15 cellular contexts compared by ENCODE assay signal in the genomic region with DNA sequence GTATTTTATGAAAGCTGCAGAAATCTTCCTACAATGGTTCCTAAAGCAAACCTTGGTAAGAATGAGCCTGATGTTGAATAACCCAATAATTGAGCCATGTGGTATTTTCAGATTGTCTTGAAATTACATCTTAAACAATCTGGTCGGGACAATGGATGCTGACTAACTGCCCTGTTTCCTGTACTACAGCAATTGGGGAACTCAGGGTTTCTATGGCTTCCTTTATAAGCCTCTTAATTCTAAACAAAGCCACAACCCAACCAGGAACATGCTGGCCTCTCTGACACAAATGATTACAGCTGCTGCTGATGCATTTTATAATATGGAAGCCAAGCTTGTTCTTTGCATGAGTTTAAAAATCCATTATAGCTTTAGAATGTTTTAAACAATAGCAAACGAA. TPM values are rescaled to one million over a fixed set of nuclear protein-coding genes. Genes with fewer than 3 reads are reported as not detected.
DNase-seq lines count a peak whose midpoint lies in the region; ATAC-seq and TF ChIP-seq lines count a peak whose summit lies in the region.
"Had no signal": no experiment of that assay in that cellular context is flagged by ENCODE, and none has a peak within 500 bp of the region (broad histone marks: within the 10 kb centered on the region; RNA-seq: fewer than 3 reads in every experiment).

No MANE protein-coding gene starts in this region.

- TF ChIP-seq CTCF in gastrocnemius medialis (IDR thresholded peaks at IDR 0.05 in 4 of 5, conservative IDR thresholded peaks at IDR 0.05 in 1 of 5) = no peak

- DNase-seq in NCI-H748 (lab: John Stamatoyannopoulos, UW; ENCODE audit: unreplicated experiment) = peak; percentile 23
- DNase-seq in NCI-H748 treated with DMSO at 0.1 percent for 48 hours (lab: John Stamatoyannopoulos, UW) = no peak
- DNase-seq in NCI-H2081 treated with DMSO at 0.1 percent for 48 hours (lab: John Stamatoyannopoulos, UW) = peak; percentile 13
- peak; percentile 20 for DNase-seq in astrocyte of the hippocampus (ENCODE audit: low read depth, low spot score)
- DNase-seq in gastrocnemius medialis = no peak
- no peak for DNase-seq in retina
- no peak for DNase-seq in OCI-M2 (lab: John Stamatoyannopoulos, UW; ENCODE audit: unreplicated experiment)
- DNase-seq: 8988T; activated CD4-positive, alpha-beta T cell treated with anti-CD3 and anti-CD28 coated beads, Interleukin-2, amount 50 U/mL, for 1 hour; DMS79; hippocampal formation; NCI-H2171 treated with DMSO at 0.1 percent for 48 hours; stimulated activated naive CD4-positive, alpha-beta T cell had no signal

- peak overlapping the region in 3 of 4 donors; percentile 79 to 91 (median 85) for H3K27ac ChIP-seq in gastrocnemius medialis
- H3K27ac ChIP-seq: SJSA1 had no signal

- intact Hi-C loops in gastrocnemius medialis (cut with DNase I; ENCODE audit: low total_unique reads) = loop anchor here (2.0 kb wide), 1 partner anchor 17 kb away; no protein-coding TSS in a partner anchor

- no peaks in the 10 kb centered on the region for H3K27me3 ChIP-seq in gastrocnemius medialis
- H3K27me3 ChIP-seq: SJSA1 had no signal

- no peak for ATAC-seq in gastrocnemius medialis
- ATAC-seq in HG03520 (IDR thresholded peaks at IDR 0.05; ENCODE audit: unreplicated experiment) = no peak

- H3K4me1 ChIP-seq in gastrocnemius medialis = peaks cover 36 to 39% of the 10 kb centered on the region in 2 donors

- H3K9me3 ChIP-seq in gastrocnemius medialis = no peaks in the 10 kb centered on the region
- H3K9me3 ChIP-seq: SJSA1 had no signal

- H3K4me3 ChIP-seq in gastrocnemius medialis = no peak overlapping the region
- H3K4me3 ChIP-seq: SJSA1 had no signal

- no peaks in the 10 kb centered on the region for H3K36me3 ChIP-seq in gastrocnemius medialis
- H3K36me3 ChIP-seq: SJSA1 had no signal

- in situ Hi-C loops in gastrocnemius medialis (cut with MboI; ENCODE audit: low sequenced_read_pairs in 4 of 4) = no loop called here

- TF ChIP-seq POLR2A in gastrocnemius medialis (IDR thresholded peaks at IDR 0.05) = no peak

RNA-seq across cellular contexts. Expression of gene PTPN3, which starts 30.2 kb away (rescaled TPM):
- 100 to 1,000 TPM in 2 of 4 donors, 10 to 100 TPM in 2; 15.6 to 305 (median 82.2) TPM for total RNA-seq in gastrocnemius medialis

Comparison
In these comparisons a context has a peak if more than half of its experiments do, and no peak if none do; other contexts are left out.
1. DNase-seq: peak in NCI-H748 (single experiment), NCI-H2081 treated with DMSO at 0.1 percent for 48 hours (single experiment) and astrocyte of the hippocampus (single experiment); none in NCI-H748 treated with DMSO at 0.1 percent for 48 hours (single experiment), gastrocnemius medialis (0 of 2), retina (single experiment) and OCI-M2 (single experiment).